In genomic region chr10:19956633-19957032, GRCh38 we compare ENCODE assay signal across 21 cellular contexts.
DNase-seq lines count a peak whose midpoint lies in the region; FAIRE-seq and TF ChIP-seq lines count a peak whose summit lies in the region.
"Had no signal": no experiment of that assay in that cellular context is flagged by ENCODE, and none has a peak within 500 bp of the region (broad histone marks: within the 10 kb centered on the region; RNA-seq: fewer than 3 reads in every experiment).

No MANE protein-coding gene starts in this region.

- H3K9me2 ChIP-seq in hepatocyte (replicated peaks; ENCODE audit: insufficient read depth): no peaks in the 10 kb centered on the region

- H3K79me2 ChIP-seq in hepatocyte: peaks cover 4% of the 10 kb centered on the region

- H3K27ac ChIP-seq in hepatocyte: no peak overlapping the region
- no peak overlapping the region for H3K27ac ChIP-seq in small intestine (ENCODE audit: low read depth in 1 of 2, low read length in 1 of 2)
- H3K27ac ChIP-seq: 22Rv1, BLaER1, C4-2B had no signal

- peaks cover under 1% of the 10 kb centered on the region for H3K9me3 Mint-ChIP-seq in mesothelial cell of epicardium
- H3K9me3 Mint-ChIP-seq: CD8-positive, alpha-beta T cell; GM23338; H9 had no signal

- H3K36me3 ChIP-seq in hepatocyte (replicated peaks; ENCODE audit: insufficient read depth, low read depth) (no peaks in the 10 kb centered on the region), small intestine (ENCODE audit: control insufficient read depth in 2 of 2, insufficient read depth in 2 of 2, low read length in 2 of 2) (no peaks in the 10 kb centered on the region)
- H3K36me3 ChIP-seq: BLaER1 had no signal

- no peak for FAIRE-seq in small intestine (lab: Jason Lieb, UNC)
- FAIRE-seq: A204.1, G401.6, GM12892 had no signal

- no peaks in the 10 kb centered on the region for H3K27me3 ChIP-seq in hepatocyte
- no peaks in the 10 kb centered on the region for H3K27me3 ChIP-seq in small intestine (ENCODE audit: control insufficient read depth in 2 of 2, insufficient read depth in 2 of 2, low read length in 2 of 2)
- H3K27me3 ChIP-seq: BLaER1 had no signal

- no peaks in the 10 kb centered on the region for H3K4me1 ChIP-seq in hepatocyte (ENCODE audit: insufficient read depth)
- no peaks in the 10 kb centered on the region for H3K4me1 ChIP-seq in small intestine (ENCODE audit: control insufficient read depth in 2 of 2, insufficient read depth in 1 of 2, low read depth in 1 of 2, low read length in 1 of 2)
- H3K4me1 ChIP-seq: Caco-2 had no signal

- H3K27ac Mint-ChIP-seq in mesothelial cell of epicardium: peak overlapping the region; percentile 31
- H3K27ac Mint-ChIP-seq: B cell; CD4-positive, CD25-positive, alpha-beta regulatory T cell; CD8-positive, alpha-beta T cell; GM23338; H9 had no signal

- DNase-seq in LNCaP clone FGC (ENCODE audit: low read depth) (peak; percentile 17), hepatocyte (ENCODE audit: low spot score) (no peak), mesothelial cell of epicardium (ENCODE audit: low spot score in 2 of 2, unreplicated experiment in 2 of 2) (no peak), small intestine (peak; percentile 74), midbrain (lab: John Stamatoyannopoulos, UW) (no peak), anterior cingulate cortex (lab: John Stamatoyannopoulos, UW) (no peak)
- DNase-seq in stimulated activated CD8-positive, alpha-beta memory T cell treated with anti-CD3 and anti-CD28 coated beads, Interleukin-4, amount 100 ng/mL, for 48 hours: no peak
- DNase-seq: Caco-2; CD4-positive, CD25-positive, alpha-beta regulatory T cell; CD8-positive, alpha-beta T cell; DMS153; DND-41; H9 had no signal

- H2AFZ ChIP-seq in hepatocyte: no peak overlapping the region
- H2AFZ ChIP-seq: GM23338 had no signal

- WGBS in hepatocyte (ENCODE audit: low lambda C conversion rate, missing lambda C conversion rate): 79% methylated on average over 2 of the region's 2 CpGs
- WGBS in small intestine, 3 donors: 11 to 68% (median 53%) methylated on average over 2 of the region's 2 CpGs

- peak overlapping the region; percentile 13 for H3K4me2 ChIP-seq in hepatocyte
- H3K4me2 ChIP-seq: BLaER1, GM23338 had no signal

- TF ChIP-seq CTCF in LNCaP clone FGC (IDR thresholded peaks at IDR 0.05; ENCODE audit: control insufficient read depth, extremely low read depth, insufficient read depth) (no peak), hepatocyte (IDR thresholded peaks at IDR 0.05; ENCODE audit: poor library complexity) (no peak), mesothelial cell of epicardium (IDR thresholded peaks at IDR 0.05; ENCODE audit: unreplicated experiment) (no peak)

- peaks cover 34% of the 10 kb centered on the region for H3K4me1 Mint-ChIP-seq in mesothelial cell of epicardium
- H3K4me1 Mint-ChIP-seq: B cell; CD4-positive, CD25-positive, alpha-beta regulatory T cell had no signal

- no peaks in the 10 kb centered on the region for H4K20me1 ChIP-seq in hepatocyte (ENCODE audit: insufficient read depth, poor library complexity, severe bottlenecking)
- H4K20me1 ChIP-seq: BLaER1 had no signal

- H3K4me3 Mint-ChIP-seq in mesothelial cell of epicardium: no peak overlapping the region
- H3K4me3 Mint-ChIP-seq: B cell; CD4-positive, CD25-positive, alpha-beta regulatory T cell; CD8-positive, alpha-beta T cell; GM23338; H9 had no signal

- H3K9me3 ChIP-seq in hepatocyte (ENCODE audit: low read depth) (no peaks in the 10 kb centered on the region), small intestine (ENCODE audit: control insufficient read depth, low read depth) (no peaks in the 10 kb centered on the region)
- H3K9me3 ChIP-seq: BLaER1, Caco-2 had no signal

- no peaks in the 10 kb centered on the region for H3K36me3 Mint-ChIP-seq in mesothelial cell of epicardium
- H3K36me3 Mint-ChIP-seq: CD4-positive, CD25-positive, alpha-beta regulatory T cell; CD8-positive, alpha-beta T cell had no signal

- H3K27me3 Mint-ChIP-seq in mesothelial cell of epicardium (ENCODE audit: low read depth): no peaks in the 10 kb centered on the region
- H3K27me3 Mint-ChIP-seq: B cell; CD4-positive, CD25-positive, alpha-beta regulatory T cell had no signal

- H3K4me3 ChIP-seq in LNCaP clone FGC (ENCODE audit: low read depth, low read length) (no peak overlapping the region), hepatocyte (no peak overlapping the region), small intestine (ENCODE audit: low read depth in 1 of 2, low read length in 2 of 2) (no peak overlapping the region)
- H3K4me3 ChIP-seq: BLaER1, GM23338 had no signal

Comparison
In these comparisons a context has a peak if more than half of its experiments do, and no peak if none do; other contexts are left out.
1. DNase-seq: peak in LNCaP clone FGC (single experiment) and small intestine (single experiment); none in hepatocyte (single experiment), mesothelial cell of epicardium (0 of 2), stimulated activated CD8-positive, alpha-beta memory T cell treated with anti-CD3 and anti-CD28 coated beads, Interleukin-4, amount 100 ng/mL, for 48 hours (single experiment), midbrain (single experiment) and anterior cingulate cortex (0 of 58).